Comparison of ENCODE assay signal across 1 cellular context in genomic region chr4:108043536-108043935, GRCh38.
TF ChIP-seq lines count a peak whose summit lies in the region.

No MANE protein-coding gene starts in this region.

TF ChIP-seq in SK-N-SH treated with all-trans-retinoic acid at 6 μM for 48 hours, 23 proteins besides CTCF, POLR2A, EP300 and RAD21 (continued from another document):
- no peak for TF ChIP-seq ZFP30 (CRISPR knock-in tag; IDR thresholded peaks at IDR 0.05)
- no peak for TF ChIP-seq OSR1 (CRISPR knock-in tag; IDR thresholded peaks at IDR 0.05)
